In genomic region chr17:18712354-18712999, GRCh38 we compare ENCODE assay signal across 9 cellular contexts. TPM values are rescaled to one million over a fixed set of nuclear protein-coding genes. Genes with fewer than 3 reads are reported as not detected.
DNase-seq lines count a peak whose midpoint lies in the region; ATAC-seq, FAIRE-seq and TF ChIP-seq lines count a peak whose summit lies in the region.
"Not testable (repeated sequence)": the region's sequence is repeated elsewhere in the genome, so short reads cannot be mapped to it uniquely, and the experiment has no call there.
"Had no signal": no experiment of that assay in that cellular context is flagged by ENCODE, and none has a peak within 500 bp of the region (broad histone marks: within the 10 kb centered on the region; RNA-seq: fewer than 3 reads in every experiment).

No MANE protein-coding gene starts in this region.

- not testable (repeated sequence) for TF ChIP-seq POLR2A in K562 (conservative IDR thresholded peaks at IDR 0.05)

- H3K9ac ChIP-seq in OCI-LY1 (ENCODE audit: low read length); K562 (ENCODE audit: insufficient read depth in 1 of 2, low read depth in 2 of 2, low read length in 2 of 2); neural progenitor cell: not testable (repeated sequence)

- not testable (repeated sequence) for H3K9me1 ChIP-seq in K562 (ENCODE audit: control insufficient read depth, insufficient read depth, low read length)

- H2AFZ ChIP-seq in OCI-LY1 (ENCODE audit: low read length); K562 (ENCODE audit: low read depth, low read length); neural progenitor cell (replicated peaks): not testable (repeated sequence)

- H3K27me3 Mint-ChIP-seq in CD4-positive, CD25-positive, alpha-beta regulatory T cell; neural progenitor cell (ENCODE audit: insufficient read depth, low read depth): not testable (repeated sequence)

- H3K79me2 ChIP-seq in OCI-LY1 (ENCODE audit: insufficient read depth, low read length); K562 (ENCODE audit: control insufficient read depth, insufficient read depth, low read length); neural progenitor cell (ENCODE audit: low read depth): not testable (repeated sequence)

- H3K9me3 ChIP-seq in CD4-positive, CD25-positive, alpha-beta regulatory T cell (ENCODE audit: control insufficient read depth in 2 of 2, low read length in 2 of 2); OCI-LY1 (ENCODE audit: low read length); K562 (replicated peaks; ENCODE audit: control insufficient read depth, insufficient read depth, low read depth, low read length); neural progenitor cell (ENCODE audit: low read depth): not testable (repeated sequence)

- ATAC-seq in CD4-positive, CD25-positive, alpha-beta regulatory T cell (ENCODE audit: low read depth in 2 of 2), result peak; percentile 57 to 65
- peak; percentile 65 for ATAC-seq in K562
- ATAC-seq in Right ventricle myocardium inferior, result peak; percentile 57

- H3K4me3 Mint-ChIP-seq in CD4-positive, CD25-positive, alpha-beta regulatory T cell; neural progenitor cell: not testable (repeated sequence)

- CTCF ChIA-PET in K562 (lab: Yijun Ruan, JAX; ENCODE audit: low intra/inter-chr PET ratio), result not testable (repeated sequence)

- not testable (repeated sequence) for H3K9me3 Mint-ChIP-seq in CD4-positive, CD25-positive, alpha-beta regulatory T cell; neural progenitor cell

- intact Hi-C loops in K562 (cut with micrococcal nuclease); Right ventricle myocardium inferior (cut with DNase I): not testable (repeated sequence)

- TF ChIP-seq CTCF in OCI-LY1 (IDR thresholded peaks at IDR 0.05; ENCODE audit: low read length), result peak; percentile 37; the same call in 1 of the 2 replicates
- TF ChIP-seq CTCF in K562 (IDR thresholded peaks at IDR 0.05 in 2 of 3, conservative IDR thresholded peaks at IDR 0.05 in 1 of 3; ENCODE audit: insufficient read depth in 2 of 3, low read depth in 1 of 3, low read length in 3 of 3), result peak; percentile 19 to 38 (median 38); a peak in 3 of 6 replicates
- TF ChIP-seq CTCF in neural progenitor cell (IDR thresholded peaks at IDR 0.05), result peak; percentile 66

- H3K4me3 ChIP-seq in CD4-positive, CD25-positive, alpha-beta regulatory T cell (ENCODE audit: low read depth, low read length); OCI-LY1 (ENCODE audit: low read depth, low read length, poor library complexity, severe bottlenecking); K562; neural progenitor cell: not testable (repeated sequence)

- H3K9me2 ChIP-seq in OCI-LY1 (ENCODE audit: low read depth, low read length), result not testable (repeated sequence)

- not testable (repeated sequence) for H3K36me3 ChIP-seq in CD4-positive, CD25-positive, alpha-beta regulatory T cell (ENCODE audit: control insufficient read depth, insufficient read depth, low read length); OCI-LY1 (ENCODE audit: insufficient read depth, low read length); K562 (ENCODE audit: control insufficient read depth, insufficient read depth, low read length); neural progenitor cell

- in situ Hi-C loops in K562 (cut with MboI), result not testable (repeated sequence)

- not testable (repeated sequence) for BruUV-seq in K562 (replicated peaks; lab: Mats Ljungman, UMichigan)

- H4K20me1 ChIP-seq in OCI-LY1 (ENCODE audit: insufficient read depth, low read length); K562 (replicated peaks; ENCODE audit: control insufficient read depth, insufficient read depth, low read length); neural progenitor cell (ENCODE audit: low read depth): not testable (repeated sequence)

- H3K4me1 ChIP-seq in CD4-positive, CD25-positive, alpha-beta regulatory T cell (ENCODE audit: control insufficient read depth, insufficient read depth, low read length, poor library complexity, severe bottlenecking); OCI-LY1 (ENCODE audit: insufficient read depth, low read length, severe bottlenecking); K562 (replicated peaks in 1 of 2; ENCODE audit: control insufficient read depth in 2 of 2, insufficient read depth in 2 of 2, low read length in 2 of 2); neural progenitor cell: not testable (repeated sequence)

- H3F3A ChIP-seq in OCI-LY1 (ENCODE audit: insufficient read depth, low read length); neural progenitor cell (ENCODE audit: low read depth): not testable (repeated sequence)

- H3K27ac ChIP-seq in CD4-positive, CD25-positive, alpha-beta regulatory T cell (ENCODE audit: insufficient read depth, low read length, poor library complexity, severe bottlenecking); OCI-LY1 (ENCODE audit: low read depth, low read length, poor library complexity, severe bottlenecking); K562 (ENCODE audit: extremely low read depth, low read depth, low read length); neural progenitor cell: not testable (repeated sequence)

- H3K4me1 Mint-ChIP-seq in CD4-positive, CD25-positive, alpha-beta regulatory T cell; neural progenitor cell: not testable (repeated sequence)

- FAIRE-seq in HTR-8/SVneo (lab: Jason Lieb, UNC) (peak; percentile 96), K562 (lab: Jason Lieb, UNC) (peak; percentile 88)

- H3K36me3 Mint-ChIP-seq in CD4-positive, CD25-positive, alpha-beta regulatory T cell; neural progenitor cell: not testable (repeated sequence)

- not testable (repeated sequence) for H3K27me3 ChIP-seq in CD4-positive, CD25-positive, alpha-beta regulatory T cell (ENCODE audit: control insufficient read depth, insufficient read depth, low read length); OCI-LY1 (ENCODE audit: insufficient read depth, low read length); K562 (ENCODE audit: control insufficient read depth in 2 of 2, insufficient read depth in 2 of 2, low read length in 2 of 2); neural progenitor cell

- not testable (repeated sequence) for H3K27ac Mint-ChIP-seq in CD4-positive, CD25-positive, alpha-beta regulatory T cell; neural progenitor cell

- TF ChIP-seq EP300 in K562 (IDR thresholded peaks at IDR 0.05; ENCODE audit: low read length), result not testable (repeated sequence)

- not testable (repeated sequence) for H3K4me2 ChIP-seq in OCI-LY1 (ENCODE audit: low read length); K562 (ENCODE audit: insufficient read depth, low read length); neural progenitor cell

- DNase-seq in CD4-positive, CD25-positive, alpha-beta regulatory T cell, result peak; percentile 41 to 63 (median 53)
- not testable (repeated sequence) for DNase-seq in HTR-8/SVneo (ENCODE audit: insufficient read length, low spot score)
- DNase-seq in activated CD4-positive, alpha-beta T cell treated with anti-CD3 and anti-CD28 coated beads for 48 hours, result peak; percentile 76
- DNase-seq in K562 (ENCODE audit: extremely low read depth in 1 of 4, low spot score in 3 of 4), result peak in 1 of 4 experiments; percentile 56
- peak; percentile 67 for DNase-seq in Right ventricle myocardium inferior (ENCODE audit: missing footprints)
- DNase-seq in neural progenitor cell (ENCODE audit: low spot score), result peak; percentile 73
- peak; percentile 47 for DNase-seq in stimulated activated CD8-positive, alpha-beta memory T cell treated with anti-CD3 and anti-CD28 coated beads, Interleukin-4, amount 100 ng/mL, for 24 hours (ENCODE audit: low read depth)

- POLR2A ChIA-PET in K562 (lab: Yijun Ruan, JAX), result not testable (repeated sequence)

- WGBS in K562 (ENCODE audit: insufficient coverage, low coverage, missing lambda C conversion rate), result 12% methylated on average over 6 of the region's 7 CpGs

- peak; percentile 15 to 51; a peak in 3 of 4 replicates for TF ChIP-seq RAD21 in K562 (CRISPR knock-in tag; conservative IDR thresholded peaks at IDR 0.05 in 1 of 2, IDR thresholded peaks at IDR 0.05 in 1 of 2)

RNA-seq across cellular contexts. Expression of gene FOXO3B, which starts 30.4 kb away (rescaled TPM):
- 4.5 TPM for total RNA-seq in CD4-positive, CD25-positive, alpha-beta regulatory T cell
- 1 to 10 TPM; 1.7 to 2.6 (median 2.0) TPM for polyA plus RNA-seq in CD4-positive, CD25-positive, alpha-beta regulatory T cell
- total RNA-seq in K562 (2011; cell fraction: chromatin; rRNA removed; ENCODE audit: low replicate concordance), result 6.4 and 7.8 TPM in 2 replicates
- 5.9 and 6.5 TPM in 2 replicates for total RNA-seq in K562 (2011; cell fraction: nucleolus; rRNA removed)
- 4.7 and 5.1 TPM in 2 replicates for total RNA-seq in K562 (2011; cell fraction: nucleoplasm; rRNA removed)
- total RNA-seq in K562 (2014; rRNA removed) (2.7 and 3.8 TPM in 2 replicates), K562 (2014; rRNA removed; fragmentation: Illumina TruSeq; extraction: Trizol) (1.1 and 1.3 TPM in 2 replicates), K562 (2015; rRNA removed; fragmentation: Illumina TruSeq; extraction: Trizol) (1.6 and 1.8 TPM in 2 replicates), K562 (2021) (3.9 and 5.2 TPM in 2 replicates), Right ventricle myocardium inferior (1.2 TPM), neural progenitor cell (ENCODE audit: low replicate concordance) (9.4 and 29.0 TPM in 2 replicates)
- polyA plus RNA-seq in K562 (2011; rRNA removed) (2.4 and 4.0 TPM in 2 replicates), K562 (2014; fragmentation: Illumina TruSeq; extraction: Trizol) (3.9 and 5.0 TPM in 2 replicates), K562 (2014; fragmentation: Nextera tagmentation; extraction: Ambion mirVana) (under 1 TPM; 0.25 to 0.41 TPM), K562 (2014; rRNA removed) (2.4 TPM in 2 replicates)
- polyA plus RNA-seq in K562 (2011; cell fraction: cytosol; rRNA removed), result 4.9 and 8.8 TPM in 2 replicates
- polyA plus RNA-seq in K562 (2011; cell fraction: nucleus; rRNA removed), result 4.1 and 9.4 TPM in 2 replicates
- 1.8 and 2.1 TPM in 2 replicates for polyA plus RNA-seq in K562 (2012)
- 5.5 and 6.2 TPM in 2 replicates for polyA minus RNA-seq in K562 (2011; rRNA and poly(A)+ RNA removed)
- 3.3 TPM in 2 replicates for polyA minus RNA-seq in K562 (2011; cell fraction: cytosol; rRNA and poly(A)+ RNA removed)
- 4.7 and 5.2 TPM in 2 replicates for polyA minus RNA-seq in K562 (2011; cell fraction: nucleus; rRNA and poly(A)+ RNA removed)

RNA-seq across cellular contexts. Expression of gene FBXW10, which starts 31.4 kb away (rescaled TPM):
- not detected for total RNA-seq in CD4-positive, CD25-positive, alpha-beta regulatory T cell
- polyA plus RNA-seq in CD4-positive, CD25-positive, alpha-beta regulatory T cell, result not detected
- total RNA-seq in K562 (2011; cell fraction: chromatin; rRNA removed; ENCODE audit: low replicate concordance), result not detected in 2 replicates
- not detected in 2 replicates for total RNA-seq in K562 (2011; cell fraction: nucleolus; rRNA removed)
- not detected in 2 replicates for total RNA-seq in K562 (2011; cell fraction: nucleoplasm; rRNA removed)
- total RNA-seq in K562 (2014; rRNA removed) (not detected in 2 replicates), K562 (2014; rRNA removed; fragmentation: Illumina TruSeq; extraction: Trizol) (not detected in 2 replicates), K562 (2015; rRNA removed; fragmentation: Illumina TruSeq; extraction: Trizol) (not detected in 2 replicates), K562 (2021) (not detected in 2 replicates), Right ventricle myocardium inferior (not detected), neural progenitor cell (ENCODE audit: low replicate concordance) (0.15 and 0.24 TPM in 2 replicates)
- polyA plus RNA-seq in K562 (2011; rRNA removed) (not detected in 2 replicates), K562 (2014; fragmentation: Illumina TruSeq; extraction: Trizol) (not detected in 2 replicates), K562 (2014; fragmentation: Nextera tagmentation; extraction: Ambion mirVana) (not detected), K562 (2014; rRNA removed) (not detected in 2 replicates)
- not detected in 2 replicates for polyA plus RNA-seq in K562 (2011; cell fraction: cytosol; rRNA removed)
- polyA plus RNA-seq in K562 (2011; cell fraction: nucleus; rRNA removed), result not detected in 2 replicates
- not detected in 2 replicates for polyA plus RNA-seq in K562 (2012)
- polyA minus RNA-seq in K562 (2011; rRNA and poly(A)+ RNA removed), result not detected in 2 replicates
- polyA minus RNA-seq in K562 (2011; cell fraction: cytosol; rRNA and poly(A)+ RNA removed), result not detected in 2 replicates
- not detected in 2 replicates for polyA minus RNA-seq in K562 (2011; cell fraction: nucleus; rRNA and poly(A)+ RNA removed)
- total RNA-seq: T-helper 2 cell treated with Interferon-gamma antibody and Interleukin-4, amounts not matched to agents 100 ng/mL and 5 ng/mL, for 36 hours had no signal
